Comparison of ENCODE assay signal across 2 cellular contexts in the genomic region with DNA sequence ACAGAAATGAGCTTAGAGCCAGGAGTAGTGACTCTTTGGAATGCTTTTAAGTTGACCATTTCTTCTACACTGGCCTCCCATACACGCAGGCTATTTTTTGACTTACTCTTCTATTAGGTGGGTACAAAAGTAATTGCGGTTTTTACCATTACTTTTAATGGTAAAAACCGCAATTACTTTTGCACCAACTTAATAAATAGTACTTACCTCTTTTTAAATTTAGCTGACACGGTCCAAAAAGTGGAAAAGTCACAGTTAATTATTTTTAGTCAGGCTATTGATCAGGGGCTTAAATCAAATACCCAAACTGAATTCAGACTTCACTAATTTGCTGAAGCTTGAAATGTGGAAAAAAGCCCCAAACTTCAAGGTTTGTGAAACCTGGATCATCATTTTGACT.
A peak's percentile ranks its signal among the peaks of the same experiment; 100 is the strongest.
TF ChIP-seq lines count a peak whose summit lies in the region.

No MANE protein-coding gene starts in this region.

TF ChIP-seq in HepG2, 621 proteins besides CTCF, POLR2A, EP300 and RAD21 (continued from another document and continues in another):
- TF ChIP-seq ZBTB40 (IDR thresholded peaks at IDR 0.05) = peak; percentile 76
- no peak for TF ChIP-seq ZBTB40 (CRISPR knock-in tag; IDR thresholded peaks at IDR 0.05)
- TF ChIP-seq ZNF83 (CRISPR knock-in tag; IDR thresholded peaks at IDR 0.05; ENCODE audit: borderline replicate concordance) = no peak
- no peak for TF ChIP-seq KLF6 (CRISPR knock-in tag; IDR thresholded peaks at IDR 0.05)
- TF ChIP-seq HIC2 (CRISPR knock-in tag; IDR thresholded peaks at IDR 0.05; ENCODE audit: low read depth) = no peak
- TF ChIP-seq MAFK (conservative IDR thresholded peaks at IDR 0.05 in 1 of 2, IDR thresholded peaks at IDR 0.05 in 1 of 2; ENCODE audit: low read length in 2 of 2) = peak; percentile 30 to 57; a peak in 3 of 4 replicates
- no peak for TF ChIP-seq ZNF75D (CRISPR knock-in tag; IDR thresholded peaks at IDR 0.05; ENCODE audit: borderline replicate concordance)
- no peak for TF ChIP-seq NCOA1 (CRISPR knock-in tag; IDR thresholded peaks at IDR 0.05)
- no peak for TF ChIP-seq NR2C2 (CRISPR knock-in tag; IDR thresholded peaks at IDR 0.05; ENCODE audit: borderline replicate concordance)
- no peak for TF ChIP-seq ZNF263 (CRISPR knock-in tag; IDR thresholded peaks at IDR 0.05)
- no peak for TF ChIP-seq STAT5B (CRISPR knock-in tag; IDR thresholded peaks at IDR 0.05)
- TF ChIP-seq SYNCRIP (IDR thresholded peaks at IDR 0.05; ENCODE audit: insufficient read depth, low read depth, low read length) = no peak
- TF ChIP-seq ATAD3A (CRISPR knock-in tag; IDR thresholded peaks at IDR 0.05) = no peak

TF ChIP-seq in GM12878, 131 proteins besides CTCF, POLR2A, EP300 and RAD21 (continued from another document):
- TF ChIP-seq CUX1 (IDR thresholded peaks at IDR 0.05; ENCODE audit: insufficient replicate concordance, low read depth, low read length) (no peak), NBN (IDR thresholded peaks at IDR 0.05) (no peak), ZBTB40 (IDR thresholded peaks at IDR 0.05; ENCODE audit: borderline replicate concordance) (peak; percentile 24; the same call in 1 of the 2 replicates), BCLAF1 (IDR thresholded peaks at IDR 0.05) (no peak), WRNIP1 (IDR thresholded peaks at IDR 0.05; ENCODE audit: borderline replicate concordance, low read depth, low read length) (no peak)
- TF ChIP-seq, protein P1, sequence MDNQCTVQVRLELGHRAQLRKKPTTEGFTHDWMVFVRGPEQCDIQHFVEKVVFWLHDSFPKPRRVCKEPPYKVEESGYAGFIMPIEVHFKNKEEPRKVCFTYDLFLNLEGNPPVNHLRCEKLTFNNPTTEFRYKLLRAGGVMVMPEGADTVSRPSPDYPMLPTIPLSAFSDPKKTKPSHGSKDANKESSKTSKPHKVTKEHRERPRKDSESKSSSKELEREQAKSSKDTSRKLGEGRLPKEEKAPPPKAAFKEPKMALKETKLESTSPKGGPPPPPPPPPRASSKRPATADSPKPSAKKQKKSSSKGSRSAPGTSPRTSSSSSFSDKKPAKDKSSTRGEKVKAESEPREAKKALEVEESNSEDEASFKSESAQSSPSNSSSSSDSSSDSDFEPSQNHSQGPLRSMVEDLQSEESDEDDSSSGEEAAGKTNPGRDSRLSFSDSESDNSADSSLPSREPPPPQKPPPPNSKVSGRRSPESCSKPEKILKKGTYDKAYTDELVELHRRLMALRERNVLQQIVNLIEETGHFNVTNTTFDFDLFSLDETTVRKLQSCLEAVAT (IDR thresholded peaks at IDR 0.05) = no peak
